Comparison of ENCODE assay signal across 22 cellular contexts in genomic region chrX:136047001-136047642, GRCh38.
DNase-seq lines count a peak whose midpoint lies in the region; ATAC-seq, FAIRE-seq and TF ChIP-seq lines count a peak whose summit lies in the region.
"Had no signal": no experiment of that assay in that cellular context is flagged by ENCODE, and none has a peak within 500 bp of the region (broad histone marks: within the 10 kb centered on the region; RNA-seq: fewer than 3 reads in every experiment).

No MANE protein-coding gene starts in this region.

- BruUV-seq in OCI-LY7 (replicated peaks; lab: Mats Ljungman, UMichigan), result no TSS peak

- H3K9me3 ChIP-seq in muscle layer of colon (ENCODE audit: low read length), result no peaks in the 10 kb centered on the region
- H3K9me3 ChIP-seq in tibial artery, result no peaks in the 10 kb centered on the region
- no peaks in the 10 kb centered on the region for H3K9me3 ChIP-seq in OCI-LY7 (ENCODE audit: low read length)
- H3K9me3 ChIP-seq: ascending aorta, gastrocnemius medialis, SJCRH30 had no signal

- no peak overlapping the region for H2AFZ ChIP-seq in OCI-LY7 (ENCODE audit: low read length)

- no peaks in the 10 kb centered on the region for H3K36me3 ChIP-seq in bronchial epithelial cell (ENCODE audit: control insufficient read depth, insufficient read depth, low read length)
- no peaks in the 10 kb centered on the region for H3K36me3 ChIP-seq in muscle layer of colon (ENCODE audit: insufficient read depth, low read length)
- peaks cover 0 to 3% (median 0%) of the 10 kb centered on the region in 3 donors for H3K36me3 ChIP-seq in tibial artery
- no peaks in the 10 kb centered on the region for H3K36me3 ChIP-seq in OCI-LY7 (ENCODE audit: insufficient read depth, low read length)
- H3K36me3 ChIP-seq: ascending aorta, gastrocnemius medialis, SJCRH30 had no signal

- peaks cover 13% of the 10 kb centered on the region for H3K4me1 ChIP-seq in muscle layer of colon (ENCODE audit: insufficient read depth, low read length)
- H3K4me1 ChIP-seq in tibial artery, result peaks cover 0 to 27% (median 6%) of the 10 kb centered on the region in 4 donors
- no peaks in the 10 kb centered on the region for H3K4me1 ChIP-seq in OCI-LY7 (ENCODE audit: insufficient read depth, low read length, poor library complexity, severe bottlenecking)
- H3K4me1 ChIP-seq: gastrocnemius medialis, SJCRH30 had no signal

- H3K4me3 Mint-ChIP-seq in HFFc6, result peak overlapping the region; percentile 55
- H3K4me3 Mint-ChIP-seq: activated B cell treated with CpG ODN at 0.5 μM for 24 hours; activated CD4-positive, alpha-beta memory T cell treated with anti-CD3 and anti-CD28 coated beads, Interleukin-2, amount 10 ng/mL, durations not matched to agents 7 days and 5 days; effector memory CD8-positive, alpha-beta T cell; stimulated activated memory B cell treated with anti-CD40 and anti-IgM and Interleukin-4, amounts not matched to agents 10 μg/mL and 1 μg/mL and 100 μg/mL, for 72 hours had no signal

- H3K4me1 Mint-ChIP-seq in HFFc6 (ENCODE audit: low read depth), result peaks cover 25% of the 10 kb centered on the region
- H3K4me1 Mint-ChIP-seq: activated B cell treated with CpG ODN at 0.5 μM for 24 hours; activated CD4-positive, alpha-beta memory T cell treated with anti-CD3 and anti-CD28 coated beads, Interleukin-2, amount 10 ng/mL, durations not matched to agents 7 days and 5 days; stimulated activated memory B cell treated with anti-CD40 and anti-IgM and Interleukin-4, amounts not matched to agents 10 μg/mL and 1 μg/mL and 100 μg/mL, for 72 hours had no signal

- FAIRE-seq in bronchial epithelial cell (lab: Jason Lieb, UNC), result no peak

- H4K20me1 ChIP-seq in OCI-LY7 (ENCODE audit: insufficient read depth, low read length), result no peaks in the 10 kb centered on the region

- ATAC-seq in omental fat pad (ENCODE audit: low FRiP score), result no peak
- ATAC-seq: effector memory CD8-positive, alpha-beta T cell; gastrocnemius medialis; stimulated activated memory B cell treated with anti-CD40 and anti-IgM and Interleukin-4, amounts not matched to agents 10 μg/mL and 1 μg/mL and 100 μg/mL, for 72 hours had no signal

- H3K27ac Mint-ChIP-seq in HFFc6, result peak overlapping the region; percentile 68
- H3K27ac Mint-ChIP-seq: activated B cell treated with CpG ODN at 0.5 μM for 24 hours; activated CD4-positive, alpha-beta memory T cell treated with anti-CD3 and anti-CD28 coated beads, Interleukin-2, amount 10 ng/mL, durations not matched to agents 7 days and 5 days; effector memory CD8-positive, alpha-beta T cell; stimulated activated memory B cell treated with anti-CD40 and anti-IgM and Interleukin-4, amounts not matched to agents 10 μg/mL and 1 μg/mL and 100 μg/mL, for 72 hours had no signal

- no peaks in the 10 kb centered on the region for H3K27me3 ChIP-seq in bronchial epithelial cell (ENCODE audit: control insufficient read depth, insufficient read depth, low read length)
- no peaks in the 10 kb centered on the region for H3K27me3 ChIP-seq in muscle layer of colon (ENCODE audit: control insufficient read depth in 1 of 2, insufficient read depth in 2 of 2, low read length in 2 of 2)
- no peaks in the 10 kb centered on the region for H3K27me3 ChIP-seq in tibial artery
- H3K27me3 ChIP-seq: ascending aorta, gastrocnemius medialis, SJCRH30 had no signal

- peaks cover 11% of the 10 kb centered on the region for H3K36me3 Mint-ChIP-seq in HFFc6 (ENCODE audit: low read depth)

- CTCF ChIA-PET in OCI-LY7 (lab: Charles Lee; ENCODE audit: unreplicated experiment), result no interaction called here

- H3K4me3 ChIP-seq in bronchial epithelial cell (ENCODE audit: low read depth, low read length) (no peak overlapping the region), muscle layer of colon (ENCODE audit: low read depth in 1 of 2, low read length in 2 of 2) (no peak overlapping the region), tibial artery (no peak overlapping the region), OCI-LY7 (ENCODE audit: low read depth, low read length, poor library complexity, severe bottlenecking) (no peak overlapping the region)
- H3K4me3 ChIP-seq: ascending aorta, gastrocnemius medialis, SJCRH30 had no signal

- H3K9me3 Mint-ChIP-seq in HFFc6, result no peaks in the 10 kb centered on the region
- H3K9me3 Mint-ChIP-seq: activated B cell treated with CpG ODN at 0.5 μM for 24 hours; activated CD4-positive, alpha-beta memory T cell treated with anti-CD3 and anti-CD28 coated beads, Interleukin-2, amount 10 ng/mL, durations not matched to agents 7 days and 5 days; effector memory CD8-positive, alpha-beta T cell; stimulated activated memory B cell treated with anti-CD40 and anti-IgM and Interleukin-4, amounts not matched to agents 10 μg/mL and 1 μg/mL and 100 μg/mL, for 72 hours had no signal

- no peaks in the 10 kb centered on the region for H3K79me2 ChIP-seq in OCI-LY7 (ENCODE audit: insufficient read depth, low read depth, low read length)

- no peak overlapping the region for H3K9ac ChIP-seq in muscle layer of colon (ENCODE audit: low read length)

- intact Hi-C loops in tibial artery (cut with DNase I; ENCODE audit: low total_unique reads), result no loop called here
- intact Hi-C loops in OCI-LY7 (cut with micrococcal nuclease; ENCODE audit: unreplicated experiment), result no loop called here

- no peak for TF ChIP-seq CTCF in HFFc6 (IDR thresholded peaks at IDR 0.05)
- TF ChIP-seq CTCF in bronchial epithelial cell (IDR thresholded peaks at IDR 0.05; ENCODE audit: insufficient read depth, low read length, severe bottlenecking), result no peak
- TF ChIP-seq CTCF in tibial artery (IDR thresholded peaks at IDR 0.05), result no peak
- no peak for TF ChIP-seq CTCF in omental fat pad (IDR thresholded peaks at IDR 0.05)
- no peak for TF ChIP-seq CTCF in OCI-LY7 (conservative IDR thresholded peaks at IDR 0.05; ENCODE audit: low read length)

- peak overlapping the region; percentile 34 for H3K27ac ChIP-seq in muscle layer of colon (ENCODE audit: low read depth, low read length)
- peak overlapping the region; percentile 49 to 54 for H3K27ac ChIP-seq in tibial artery
- H3K27ac ChIP-seq in OCI-LY7 (ENCODE audit: low read depth, low read length, poor library complexity, severe bottlenecking), result no peak overlapping the region
- H3K27ac ChIP-seq: gastrocnemius medialis, SJCRH30 had no signal

- H3K9me2 ChIP-seq in OCI-LY7 (ENCODE audit: insufficient read depth, low read length), result no peaks in the 10 kb centered on the region

- no peaks in the 10 kb centered on the region; the same call in none of the 2 replicates for H3K27me3 Mint-ChIP-seq in HFFc6 (ENCODE audit: insufficient read depth)
- H3K27me3 Mint-ChIP-seq: activated B cell treated with CpG ODN at 0.5 μM for 24 hours; activated CD4-positive, alpha-beta memory T cell treated with anti-CD3 and anti-CD28 coated beads, Interleukin-2, amount 10 ng/mL, durations not matched to agents 7 days and 5 days; effector memory CD8-positive, alpha-beta T cell; stimulated activated memory B cell treated with anti-CD40 and anti-IgM and Interleukin-4, amounts not matched to agents 10 μg/mL and 1 μg/mL and 100 μg/mL, for 72 hours had no signal

- H3K4me2 ChIP-seq in OCI-LY7 (ENCODE audit: low read length), result no peak overlapping the region

- peak; percentile 62 for DNase-seq in HFFc6
- DNase-seq in bronchial epithelial cell (ENCODE audit: low read depth), result peak; percentile 29
- no peak for DNase-seq in tibial artery
- DNase-seq in omental fat pad (ENCODE audit: low spot score), result no peak
- DNase-seq in kidney tubule cell (ENCODE audit: low spot score), result no peak
- DNase-seq in amniotic stem cell (lab: John Stamatoyannopoulos, UW), result no peak
- no peak for DNase-seq in OCI-LY7 (ENCODE audit: low spot score)
- DNase-seq: activated B cell treated with CpG ODN at 0.5 μM for 24 hours; activated CD4-positive, alpha-beta memory T cell treated with anti-CD3 and anti-CD28 coated beads, Interleukin-2, amount 10 ng/mL, durations not matched to agents 7 days and 5 days; activated naive CD4-positive, alpha-beta T cell; activated T-cell treated with anti-CD3 and anti-CD28 coated beads, Interleukin-2, amount 50 U/mL, for 1 hour; effector memory CD8-positive, alpha-beta T cell; gastrocnemius medialis; GOT3; left cardiac atrium; NCI-H526; retina; SJCRH30; stimulated activated CD4-positive, alpha-beta T cell treated with anti-CD3 and anti-CD28 coated beads, Interleukin-15, amount 100 ng/mL, for 24 hours had no signal

- POLR2A ChIA-PET in OCI-LY7 (lab: Charles Lee), result no interaction called here

Comparison
In these comparisons a context has a peak if more than half of its experiments do, and no peak if none do; other contexts are left out.
1. DNase-seq: peak in HFFc6 (single experiment) and bronchial epithelial cell (single experiment); none in tibial artery (0 of 2), omental fat pad (single experiment), kidney tubule cell (single experiment), amniotic stem cell (single experiment) and OCI-LY7 (single experiment).